ENCODE assay signal across 26 cellular contexts in the genomic region with DNA sequence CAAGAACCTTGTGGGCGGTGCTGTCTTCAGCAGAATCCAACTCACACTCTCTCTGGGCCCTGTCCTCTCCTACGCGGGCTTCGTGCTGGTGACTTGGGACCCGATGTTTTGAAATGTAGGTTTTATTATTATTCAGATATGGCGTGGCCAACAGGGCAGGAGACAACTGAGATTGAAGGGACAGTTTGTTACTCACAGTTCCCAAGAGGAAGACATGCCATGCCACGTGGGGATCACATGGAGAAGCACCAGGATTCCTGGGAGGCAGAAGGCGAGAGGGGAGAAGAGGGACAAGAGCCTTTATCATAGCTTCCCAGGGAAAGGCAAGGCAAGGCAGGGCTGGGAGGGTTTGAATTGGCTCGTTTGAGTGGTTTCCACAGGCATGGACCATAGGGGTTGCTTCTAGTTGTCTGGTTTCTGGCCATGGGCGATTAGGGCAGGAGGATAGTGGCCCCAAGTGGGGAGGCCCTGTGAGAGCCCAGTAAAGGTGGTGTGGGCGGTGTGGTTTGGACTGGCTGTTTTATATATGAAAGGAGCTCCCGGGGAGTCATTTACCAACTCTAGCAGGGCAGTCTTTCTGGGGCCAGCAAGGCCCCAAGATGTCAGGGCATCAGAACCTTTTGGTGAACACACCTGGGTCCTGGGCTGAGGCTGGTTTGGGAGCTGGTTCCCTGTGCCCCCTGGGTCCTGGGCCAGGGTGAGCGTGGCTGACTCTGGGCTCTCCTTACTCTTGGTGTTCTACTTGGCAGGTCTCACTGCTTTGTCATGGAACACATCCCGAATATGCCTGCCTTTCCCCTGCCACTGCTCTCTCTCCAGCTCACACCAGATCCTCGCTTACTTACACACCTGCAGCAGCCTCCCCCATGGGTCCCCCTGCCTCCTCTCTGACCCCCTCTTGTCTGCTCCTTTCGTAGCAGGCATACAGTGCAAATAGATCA.
"Had no signal": no experiment of that assay in that cellular context is flagged by ENCODE, and none has a peak within 500 bp of the region (broad histone marks: within the 10 kb centered on the region; RNA-seq: fewer than 3 reads in every experiment).

No MANE protein-coding gene starts in this region.

- H3K4me3 ChIP-seq: ascending aorta, breast epithelium, cardiac muscle cell, coronary artery, dorsolateral prefrontal cortex had no signal

- H3K36me3 Mint-ChIP-seq: activated CD4-positive, alpha-beta memory T cell treated with anti-CD3 and anti-CD28 coated beads for 36 hours; activated naive CD4-positive, alpha-beta T cell treated with anti-CD3 and anti-CD28 coated beads, Interleukin-2, amount 10 ng/mL, durations not matched to agents 7 days and 5 days; activated naive CD4-positive, alpha-beta T cell treated with anti-CD3 and anti-CD28 coated beads, Interleukin-2, amount 50 U/mL, for 72 hours; activated naive CD8-positive, alpha-beta T cell treated with anti-CD3 and anti-CD28 coated beads, Interleukin-2, amount 10 ng/mL, durations not matched to agents 7 days and 5 days had no signal

- ATAC-seq: activated CD4-positive, alpha-beta T cell treated with anti-CD3 and anti-CD28 coated beads for 36 hours; activated naive CD4-positive, alpha-beta T cell treated with anti-CD3 and anti-CD28 coated beads, Interleukin-2, amount 50 U/mL, for 72 hours; activated T-cell treated with anti-CD3 and anti-CD28 coated beads, Interleukin-2, amount 50 U/mL, for 72 hours; esophagus mucosa had no signal

- H3K9me3 Mint-ChIP-seq: activated CD4-positive, alpha-beta T cell treated with anti-CD3 and anti-CD28 coated beads, Interleukin-2, amount 10 ng/mL, durations not matched to agents 24 days and 14 days; dendritic cell treated with granulocyte-macrophage colony-stimulating factor and Interleukin-4, amounts not matched to agents 40 ng/mL and 50 ng/mL, for 4 days had no signal

- H3K36me3 ChIP-seq: ascending aorta, breast epithelium, cardiac muscle cell had no signal

- H3K27me3 ChIP-seq: ascending aorta had no signal

- H3K27ac ChIP-seq: ascending aorta, breast epithelium, cardiac muscle cell, coronary artery had no signal

- H3K27ac Mint-ChIP-seq: activated CD4-positive, alpha-beta memory T cell treated with anti-CD3 and anti-CD28 coated beads for 36 hours; activated CD4-positive, alpha-beta T cell treated with anti-CD3 and anti-CD28 coated beads for 36 hours; activated CD4-positive, alpha-beta T cell treated with anti-CD3 and anti-CD28 coated beads, Interleukin-2, amount 10 ng/mL, durations not matched to agents 24 days and 14 days; activated naive CD4-positive, alpha-beta T cell treated with anti-CD3 and anti-CD28 coated beads, Interleukin-2, amount 10 ng/mL, durations not matched to agents 7 days and 5 days; activated naive CD4-positive, alpha-beta T cell treated with anti-CD3 and anti-CD28 coated beads, Interleukin-2, amount 50 U/mL, for 72 hours; activated naive CD8-positive, alpha-beta T cell treated with anti-CD3 and anti-CD28 coated beads, Interleukin-2, amount 10 ng/mL, durations not matched to agents 7 days and 5 days; activated T-cell treated with anti-CD3 and anti-CD28 coated beads, Interleukin-2, amount 50 U/mL, for 24 hours; activated T-cell treated with anti-CD3 and anti-CD28 coated beads, Interleukin-2, amount 50 U/mL, for 72 hours; dendritic cell treated with granulocyte-macrophage colony-stimulating factor and Interleukin-4, amounts not matched to agents 40 ng/mL and 50 ng/mL, for 4 days; endodermal cell had no signal

- H3K4me1 ChIP-seq: ascending aorta, breast epithelium had no signal

- H3K27me3 Mint-ChIP-seq: activated CD4-positive, alpha-beta T cell treated with anti-CD3 and anti-CD28 coated beads, Interleukin-2, amount 10 ng/mL, durations not matched to agents 24 days and 14 days; activated naive CD4-positive, alpha-beta T cell treated with anti-CD3 and anti-CD28 coated beads, Interleukin-2, amount 10 ng/mL, durations not matched to agents 7 days and 5 days; activated naive CD8-positive, alpha-beta T cell treated with anti-CD3 and anti-CD28 coated beads, Interleukin-2, amount 10 ng/mL, durations not matched to agents 7 days and 5 days; dendritic cell treated with granulocyte-macrophage colony-stimulating factor and Interleukin-4, amounts not matched to agents 40 ng/mL and 50 ng/mL, for 4 days had no signal

- DNase-seq: activated CD4-positive, alpha-beta memory T cell treated with anti-CD3 and anti-CD28 coated beads for 36 hours; activated CD4-positive, alpha-beta T cell treated with anti-CD3 and anti-CD28 coated beads for 36 hours; activated CD4-positive, alpha-beta T cell treated with anti-CD3 and anti-CD28 coated beads, Interleukin-2, amount 10 ng/mL, durations not matched to agents 24 days and 14 days; activated CD4-positive, CD25-positive, alpha-beta regulatory T cell; activated CD4-positive, CD25-positive, alpha-beta regulatory T cell treated with anti-CD3 and anti-CD28 coated beads, Interleukin-2, amount 50 U/mL, for 72 hours; activated CD8-positive, alpha-beta memory T cell treated with anti-CD3 and anti-CD28 coated beads, Interleukin-2, amount 50 U/mL, for 48 hours; activated gamma-delta T cell; activated naive CD4-positive, alpha-beta T cell; activated naive CD4-positive, alpha-beta T cell treated with anti-CD3 and anti-CD28 coated beads, Interleukin-2, amount 10 ng/mL, durations not matched to agents 7 days and 5 days; activated naive CD8-positive, alpha-beta T cell treated with anti-CD3 and anti-CD28 coated beads, Interleukin-2, amount 10 ng/mL, durations not matched to agents 7 days and 5 days; activated T-cell treated with anti-CD3 and anti-CD28 coated beads for 4 hours; activated T-cell treated with anti-CD3 and anti-CD28 coated beads, Interleukin-2, amount 50 U/mL, for 24 hours; activated T-cell treated with anti-CD3 and anti-CD28 coated beads, Interleukin-2, amount 50 U/mL, for 72 hours; dorsolateral prefrontal cortex; effector memory CD4-positive, alpha-beta T cell; endodermal cell; foreskin fibroblast; T-helper 2 cell had no signal

- H3K4me1 Mint-ChIP-seq: activated CD4-positive, alpha-beta T cell treated with anti-CD3 and anti-CD28 coated beads for 36 hours; activated CD4-positive, alpha-beta T cell treated with anti-CD3 and anti-CD28 coated beads, Interleukin-2, amount 10 ng/mL, durations not matched to agents 24 days and 14 days; activated naive CD4-positive, alpha-beta T cell treated with anti-CD3 and anti-CD28 coated beads, Interleukin-2, amount 10 ng/mL, durations not matched to agents 7 days and 5 days; activated naive CD8-positive, alpha-beta T cell treated with anti-CD3 and anti-CD28 coated beads, Interleukin-2, amount 10 ng/mL, durations not matched to agents 7 days and 5 days; central memory CD8-positive, alpha-beta T cell had no signal

- H3K4me3 Mint-ChIP-seq: activated CD4-positive, alpha-beta memory T cell treated with anti-CD3 and anti-CD28 coated beads for 36 hours; activated CD4-positive, alpha-beta T cell treated with anti-CD3 and anti-CD28 coated beads for 36 hours; activated CD4-positive, alpha-beta T cell treated with anti-CD3 and anti-CD28 coated beads, Interleukin-2, amount 10 ng/mL, durations not matched to agents 24 days and 14 days; activated naive CD4-positive, alpha-beta T cell treated with anti-CD3 and anti-CD28 coated beads, Interleukin-2, amount 10 ng/mL, durations not matched to agents 7 days and 5 days; activated naive CD8-positive, alpha-beta T cell treated with anti-CD3 and anti-CD28 coated beads, Interleukin-2, amount 10 ng/mL, durations not matched to agents 7 days and 5 days; activated T-cell treated with anti-CD3 and anti-CD28 coated beads, Interleukin-2, amount 50 U/mL, for 24 hours; activated T-cell treated with anti-CD3 and anti-CD28 coated beads, Interleukin-2, amount 50 U/mL, for 72 hours; central memory CD8-positive, alpha-beta T cell; dendritic cell treated with granulocyte-macrophage colony-stimulating factor and Interleukin-4, amounts not matched to agents 40 ng/mL and 50 ng/mL, for 4 days; endodermal cell had no signal
